ENCODE assay signal across 19 cellular contexts in genomic region chr2:7771781-7772180, GRCh38.
DNase-seq lines count a peak whose midpoint lies in the region; ATAC-seq and TF ChIP-seq lines count a peak whose summit lies in the region.
"Had no signal": no experiment of that assay in that cellular context is flagged by ENCODE, and none has a peak within 500 bp of the region (broad histone marks: within the 10 kb centered on the region; RNA-seq: fewer than 3 reads in every experiment).

No MANE protein-coding gene starts in this region.

- no peak overlapping the region for H3K9ac ChIP-seq in mammary epithelial cell (ENCODE audit: insufficient read depth, low read length)

- H3K4me3 Mint-ChIP-seq in activated CD4-positive, alpha-beta T cell treated with anti-CD3 and anti-CD28 coated beads, Interleukin-2, amount 10 ng/mL, durations not matched to agents 24 days and 14 days, result no peak overlapping the region
- no peak overlapping the region for H3K4me3 Mint-ChIP-seq in natural killer cell
- H3K4me3 Mint-ChIP-seq: CD4-positive, alpha-beta T cell had no signal

- H3K4me1 Mint-ChIP-seq in activated CD4-positive, alpha-beta T cell treated with anti-CD3 and anti-CD28 coated beads, Interleukin-2, amount 10 ng/mL, durations not matched to agents 24 days and 14 days, result peaks cover 38% of the 10 kb centered on the region
- H3K4me1 Mint-ChIP-seq in natural killer cell, result peaks cover 23 to 24% of the 10 kb centered on the region in 2 donors

- H3K27ac ChIP-seq in mammary epithelial cell (ENCODE audit: insufficient read depth, low read depth, low read length), result peak overlapping the region; percentile 99
- H3K27ac ChIP-seq: HL-60, RWPE1 had no signal

- dilution Hi-C loops in mammary epithelial cell (cut with HindIII; ENCODE audit: low sequenced_read_pairs), result no loop called here

- BruUV-seq in mammary epithelial cell (replicated peaks; lab: Mats Ljungman, UMichigan), result no TSS peak

- no peak overlapping the region for H3K4me2 ChIP-seq in mammary epithelial cell (ENCODE audit: insufficient read depth, low read depth, low read length)

- peak; percentile 54 for DNase-seq in activated CD4-positive, alpha-beta T cell treated with anti-CD3 and anti-CD28 coated beads, Interleukin-2, amount 10 ng/mL, durations not matched to agents 24 days and 14 days
- DNase-seq in activated CD4-positive, alpha-beta T cell treated with anti-CD3 and anti-CD28 coated beads for 48 hours, result no peak
- peak; percentile 31 for DNase-seq in NCI-H69 (lab: John Stamatoyannopoulos, UW)
- no peak for DNase-seq in mammary epithelial cell
- no peak for DNase-seq in natural killer cell
- DNase-seq in GM19238 (ENCODE audit: insufficient read length, low spot score), result no peak
- DNase-seq in CD1c-positive myeloid dendritic cell (ENCODE audit: extremely low spot score), result no peak
- DNase-seq: CD4-positive, alpha-beta T cell; GOT3; HCEC 1CT; NCI-H1092; NCI-H1417 treated with DMSO at 0.1 percent for 48 hours; NCI-H1930; NCI-H446 treated with DMSO at 0.1 percent for 48 hours; NCI-H526; SHP77; T-helper 1 cell had no signal

- H4K20me1 ChIP-seq in mammary epithelial cell (ENCODE audit: insufficient read depth, low read length), result no peaks in the 10 kb centered on the region

- peaks cover 32% of the 10 kb centered on the region for H3K4me1 ChIP-seq in mammary epithelial cell (ENCODE audit: insufficient read depth, low read length)

- TF ChIP-seq CTCF in mammary epithelial cell (conservative IDR thresholded peaks at IDR 0.05 in 1 of 2, IDR thresholded peaks at IDR 0.05 in 1 of 2; ENCODE audit: extremely low read depth in 1 of 2, insufficient read depth in 1 of 2, low read depth in 1 of 2, low read length in 2 of 2) (no peak), natural killer cell (IDR thresholded peaks at IDR 0.05) (no peak)

- H3K27ac Mint-ChIP-seq in activated CD4-positive, alpha-beta T cell treated with anti-CD3 and anti-CD28 coated beads, Interleukin-2, amount 10 ng/mL, durations not matched to agents 24 days and 14 days, result peak overlapping the region; percentile 57
- no peak overlapping the region for H3K27ac Mint-ChIP-seq in natural killer cell
- H3K27ac Mint-ChIP-seq: CD4-positive, alpha-beta T cell had no signal

- intact Hi-C loops in activated CD4-positive, alpha-beta T cell treated with anti-CD3 and anti-CD28 coated beads, Interleukin-2, amount 10 ng/mL, durations not matched to agents 24 days and 14 days (cut with micrococcal nuclease), result loop anchor here (2.0 to 10.0 kb wide), 9 partner anchors 36 to 533 kb away; no protein-coding TSS in a partner anchor
- intact Hi-C loops in mammary epithelial cell (cut with micrococcal nuclease), result loop anchor here (2.0 kb wide), 1 partner anchor 65 kb away; no protein-coding TSS in a partner anchor
- intact Hi-C loops in natural killer cell (cut with micrococcal nuclease), result no loop called here

- H3K27me3 Mint-ChIP-seq in activated CD4-positive, alpha-beta T cell treated with anti-CD3 and anti-CD28 coated beads, Interleukin-2, amount 10 ng/mL, durations not matched to agents 24 days and 14 days, result no peaks in the 10 kb centered on the region
- peaks cover 5 to 7% of the 10 kb centered on the region in 2 donors for H3K27me3 Mint-ChIP-seq in natural killer cell (ENCODE audit: low read depth in 2 of 2)
- H3K27me3 Mint-ChIP-seq: CD4-positive, alpha-beta T cell had no signal

- no peaks in the 10 kb centered on the region for H3K27me3 ChIP-seq in mammary epithelial cell (ENCODE audit: insufficient read depth, low read length)

- ATAC-seq in natural killer cell, result no peak

- no peaks in the 10 kb centered on the region for H3K9me3 ChIP-seq in mammary epithelial cell (replicated peaks; ENCODE audit: insufficient read depth, low read length)

- no peak overlapping the region for H3K4me3 ChIP-seq in mammary epithelial cell (replicated peaks in 1 of 3; ENCODE audit: insufficient read depth in 1 of 3, low read depth in 2 of 3, low read length in 3 of 3)

- in situ Hi-C loops in mammary epithelial cell (cut with MboI; ENCODE audit: low sequenced_read_pairs in 2 of 2), result no loop called here

- peaks cover 6% of the 10 kb centered on the region for H3K9me3 Mint-ChIP-seq in activated CD4-positive, alpha-beta T cell treated with anti-CD3 and anti-CD28 coated beads, Interleukin-2, amount 10 ng/mL, durations not matched to agents 24 days and 14 days
- H3K9me3 Mint-ChIP-seq in natural killer cell, result no peaks in the 10 kb centered on the region
- H3K9me3 Mint-ChIP-seq: CD4-positive, alpha-beta T cell had no signal

- no peaks in the 10 kb centered on the region for H3K79me2 ChIP-seq in mammary epithelial cell (ENCODE audit: insufficient read depth, low read length)

- no peaks in the 10 kb centered on the region for H3K36me3 ChIP-seq in mammary epithelial cell (ENCODE audit: insufficient read depth, low read length)

- CTCF ChIA-PET in mammary epithelial cell (lab: Charles Lee; ENCODE audit: low non-redundant PET), result no interaction called here

- no peak overlapping the region for H2AFZ ChIP-seq in mammary epithelial cell (ENCODE audit: low read depth, low read length)

- 75% methylated on average over 4 of the region's 5 CpGs for WGBS in mammary epithelial cell (ENCODE audit: low coverage, missing lambda C conversion rate)

- peaks cover 14% of the 10 kb centered on the region for H3K36me3 Mint-ChIP-seq in activated CD4-positive, alpha-beta T cell treated with anti-CD3 and anti-CD28 coated beads, Interleukin-2, amount 10 ng/mL, durations not matched to agents 24 days and 14 days (ENCODE audit: low read depth)
- H3K36me3 Mint-ChIP-seq in natural killer cell, result no peaks in the 10 kb centered on the region

Comparison
In these comparisons a context has a peak if more than half of its experiments do, and no peak if none do; other contexts are left out.
1. DNase-seq: peak in activated CD4-positive, alpha-beta T cell treated with anti-CD3 and anti-CD28 coated beads, Interleukin-2, amount 10 ng/mL, durations not matched to agents 24 days and 14 days (single experiment) and NCI-H69 (single experiment); none in activated CD4-positive, alpha-beta T cell treated with anti-CD3 and anti-CD28 coated beads for 48 hours (single experiment), mammary epithelial cell (single experiment), natural killer cell (single experiment), GM19238 (single experiment) and CD1c-positive myeloid dendritic cell (single experiment).